8 cellular contexts compared by ENCODE assay signal in genomic region chr1:234721476-234722266, GRCh38.
DNase-seq lines count a peak whose midpoint lies in the region; FAIRE-seq and TF ChIP-seq lines count a peak whose summit lies in the region.

No MANE protein-coding gene starts in this region.

- H3K27ac ChIP-seq in endothelial cell of umbilical vein (ENCODE audit: insufficient read depth, low read depth, low read length) (peak overlapping the region; percentile 91), neural cell (ENCODE audit: low read length) (peak overlapping the region; percentile 98)

- no peaks in the 10 kb centered on the region for H3K27me3 ChIP-seq in endothelial cell of umbilical vein (ENCODE audit: control insufficient read depth in 2 of 2, insufficient read depth in 2 of 2, low read length in 2 of 2)
- H3K27me3 ChIP-seq in neural cell (ENCODE audit: insufficient read depth, low read depth, low read length), result no peaks in the 10 kb centered on the region

- H4K20me1 ChIP-seq in endothelial cell of umbilical vein (replicated peaks; ENCODE audit: control insufficient read depth, extremely low read depth, insufficient read depth, low read length) (no peaks in the 10 kb centered on the region), neural cell (ENCODE audit: insufficient read depth) (no peaks in the 10 kb centered on the region)

- H3K36me3 ChIP-seq in endothelial cell of umbilical vein (ENCODE audit: control insufficient read depth in 2 of 2, extremely low read depth in 1 of 2, insufficient read depth in 2 of 2, low read length in 2 of 2) (no peaks in the 10 kb centered on the region), neural cell (ENCODE audit: insufficient read depth, low read length) (no peaks in the 10 kb centered on the region)

- POLR2A ChIA-PET in endothelial cell of umbilical vein (lab: Charles Lee), result interaction anchor here (0.6 to 1.6 kb wide), 5 partner anchors 23 to 327 kb away, joined by 4 to 10 read pairs (median 7); partner anchors contain the start of gene IRF2BP2

- peak; percentile 80 for FAIRE-seq in RCC 7860 (lab: Jason Lieb, UNC)
- FAIRE-seq in endothelial cell of umbilical vein (lab: Jason Lieb, UNC), result peak; percentile 90

- peak; percentile 97 for DNase-seq in AG10803 (ENCODE audit: low read depth)
- DNase-seq in RCC 7860 (ENCODE audit: low spot score), result peak; percentile 77
- peak; percentile 93 for DNase-seq in endothelial cell of umbilical vein (ENCODE audit: low read depth, low spot score)
- no peak for DNase-seq in SHP77 treated with DMSO at 0.1 percent for 48 hours (lab: John Stamatoyannopoulos, UW)
- DNase-seq in effector CD4-positive, alpha-beta T cell, result no peak
- DNase-seq in iPS-NIHi7 (ENCODE audit: extremely low spot score), result no peak
- no peak for DNase-seq in HuH-7.5 (ENCODE audit: low spot score)

- TSS peak; percentile 59 for BruUV-seq in endothelial cell of umbilical vein (replicated peaks; lab: Mats Ljungman, UMichigan)

- no peaks in the 10 kb centered on the region for H3K9me1 ChIP-seq in endothelial cell of umbilical vein (replicated peaks; ENCODE audit: control insufficient read depth, extremely low read depth, insufficient read depth, low read length)

- H3K9ac ChIP-seq in endothelial cell of umbilical vein (replicated peaks; ENCODE audit: extremely low read depth, insufficient read depth, low read length), result peak overlapping the region; percentile 95
- peak overlapping the region; percentile 87 for H3K9ac ChIP-seq in neural cell (ENCODE audit: low read length)

- H3K4me1 ChIP-seq in endothelial cell of umbilical vein (ENCODE audit: control insufficient read depth, extremely low read depth, insufficient read depth, low read length), result peaks cover 90% of the 10 kb centered on the region

- intact Hi-C loops in endothelial cell of umbilical vein (cut with micrococcal nuclease), result no loop called here

- H3K4me2 ChIP-seq in endothelial cell of umbilical vein (ENCODE audit: insufficient read depth, low read length), result peak overlapping the region; percentile 3
- H3K4me2 ChIP-seq in neural cell (ENCODE audit: low read length), result no peak overlapping the region

- H2AFZ ChIP-seq in endothelial cell of umbilical vein (ENCODE audit: low read depth, low read length), result no peak overlapping the region
- no peak overlapping the region for H2AFZ ChIP-seq in neural cell (ENCODE audit: low read depth, low read length)

- peak overlapping the region; percentile 23 for H3K4me3 ChIP-seq in AG10803 (ENCODE audit: low read length)
- H3K4me3 ChIP-seq in endothelial cell of umbilical vein (replicated peaks in 1 of 3; ENCODE audit: insufficient read depth in 1 of 3, low read depth in 1 of 3, low read length in 3 of 3), result no peak overlapping the region
- H3K4me3 ChIP-seq in neural cell (ENCODE audit: low read length), result no peak overlapping the region

- no peak for TF ChIP-seq POLR2A in endothelial cell of umbilical vein (IDR thresholded peaks at IDR 0.05; ENCODE audit: low read depth, low read length)

- dilution Hi-C loops in endothelial cell of umbilical vein (cut with MboI; ENCODE audit: extremely low pct_ligation_motif_present, low sequenced_read_pairs), result loop anchor here (10.0 kb wide), 1 partner anchor 353 kb away; no protein-coding TSS in a partner anchor

- H3K9me2 ChIP-seq in neural cell (ENCODE audit: insufficient read depth, low read length), result no peaks in the 10 kb centered on the region

- no peak for TF ChIP-seq RAD21 in neural cell (conservative IDR thresholded peaks at IDR 0.05)

- H3K9me3 ChIP-seq in endothelial cell of umbilical vein (replicated peaks; ENCODE audit: control insufficient read depth, insufficient read depth, low read length) (no peaks in the 10 kb centered on the region), neural cell (ENCODE audit: low read length) (no peaks in the 10 kb centered on the region)

- peaks cover 23% of the 10 kb centered on the region for H3F3A ChIP-seq in neural cell (ENCODE audit: insufficient read depth, low read length, poor library complexity, severe bottlenecking)

- H3K79me2 ChIP-seq in endothelial cell of umbilical vein (ENCODE audit: control insufficient read depth, insufficient read depth, low read length) (no peaks in the 10 kb centered on the region), neural cell (replicated peaks; ENCODE audit: insufficient read depth, low read length) (no peaks in the 10 kb centered on the region)

- no peak for TF ChIP-seq CTCF in AG10803 (conservative IDR thresholded peaks at IDR 0.05; ENCODE audit: low read length)
- no peak for TF ChIP-seq CTCF in endothelial cell of umbilical vein (IDR thresholded peaks at IDR 0.05; ENCODE audit: extremely low read depth in 1 of 2, insufficient read depth in 1 of 2, low read depth in 1 of 2, low read length in 2 of 2)
- TF ChIP-seq CTCF in neural cell (IDR thresholded peaks at IDR 0.05; ENCODE audit: poor library complexity, severe bottlenecking), result no peak

- CTCF ChIA-PET in endothelial cell of umbilical vein (lab: Charles Lee), result interaction anchor here (0.9 to 3.5 kb wide), 12 partner anchors 11 to 362 kb away, joined by 3 to 15 read pairs (median 4); no protein-coding TSS in a partner anchor

- TF ChIP-seq EP300 in neural cell (conservative IDR thresholded peaks at IDR 0.05; ENCODE audit: poor library complexity, severe bottlenecking), result no peak

TF ChIP-seq in endothelial cell of umbilical vein, 7 proteins besides CTCF, POLR2A, EP300 and RAD21:
- peak; percentile 89 for TF ChIP-seq GATA2 (IDR thresholded peaks at IDR 0.05; ENCODE audit: insufficient read depth, insufficient read length, low read depth, low read length)
- TF ChIP-seq MYC (IDR thresholded peaks at IDR 0.05; ENCODE audit: low read depth, low read length), result no peak
- no peak for TF ChIP-seq FOS (IDR thresholded peaks at IDR 0.05; ENCODE audit: borderline replicate concordance, insufficient read depth, low read length)
- peak; percentile 57 for TF ChIP-seq POLR2AphosphoS5 (IDR thresholded peaks at IDR 0.05; ENCODE audit: insufficient read depth, low read depth, low read length)
- TF ChIP-seq MAX (IDR thresholded peaks at IDR 0.05; ENCODE audit: insufficient read depth, insufficient read length), result no peak
- no peak for TF ChIP-seq EZH2 (IDR thresholded peaks at IDR 0.05; ENCODE audit: borderline replicate concordance, low read depth, low read length, severe bottlenecking)
- peak; percentile 63 for TF ChIP-seq JUN (IDR thresholded peaks at IDR 0.05; ENCODE audit: borderline replicate concordance, insufficient read depth, insufficient read length, low read depth)
TF ChIP-seq in endothelial cell of umbilical vein: peak in this region for 3.

TF ChIP-seq in neural cell, 6 proteins besides CTCF, POLR2A, EP300 and RAD21:
- no peak for TF ChIP-seq REST (IDR thresholded peaks at IDR 0.05; ENCODE audit: borderline replicate concordance)
- TF ChIP-seq MXI1 (conservative IDR thresholded peaks at IDR 0.05; ENCODE audit: poor library complexity, severe bottlenecking), result no peak
- no peak for TF ChIP-seq SMC3 (conservative IDR thresholded peaks at IDR 0.05; ENCODE audit: poor library complexity)
- no peak for TF ChIP-seq TAF1 (IDR thresholded peaks at IDR 0.05; ENCODE audit: low read depth)
- no peak for TF ChIP-seq POLR2AphosphoS5 (IDR thresholded peaks at IDR 0.05)
- no peak for TF ChIP-seq EZH2 (IDR thresholded peaks at IDR 0.05; ENCODE audit: borderline replicate concordance, insufficient read depth, low read length, poor library complexity, severe bottlenecking)

Comparison
In these comparisons a context has a peak if more than half of its experiments do, and no peak if none do; other contexts are left out.
1. DNase-seq: peak in AG10803 (single experiment), RCC 7860 (single experiment) and endothelial cell of umbilical vein (single experiment); none in SHP77 treated with DMSO at 0.1 percent for 48 hours (single experiment), effector CD4-positive, alpha-beta T cell (single experiment), iPS-NIHi7 (single experiment) and HuH-7.5 (single experiment).